19 cellular contexts compared by ENCODE assay signal in genomic region chr10:78544447-78545085, GRCh38.
DNase-seq lines count a peak whose midpoint lies in the region; TF ChIP-seq lines count a peak whose summit lies in the region.
"Had no signal": no experiment of that assay in that cellular context is flagged by ENCODE, and none has a peak within 500 bp of the region (broad histone marks: within the 10 kb centered on the region; RNA-seq: fewer than 3 reads in every experiment).

No MANE protein-coding gene starts in this region.

- no peak overlapping the region for H4K8ac ChIP-seq in trophoblast cell (ENCODE audit: low read depth, low read length)

- H2BK12ac ChIP-seq in trophoblast cell (ENCODE audit: low read length): no peak overlapping the region

- no peak overlapping the region for H3K9ac ChIP-seq in endodermal cell (ENCODE audit: extremely low read depth, low read length, poor library complexity, severe bottlenecking)
- no peak overlapping the region for H3K9ac ChIP-seq in trophoblast cell (ENCODE audit: low read length)

- DNase-seq in endodermal cell: peak; percentile 13
- DNase-seq in right atrium auricular region (ENCODE audit: low spot score): no peak
- DNase-seq in trophoblast cell: no peak
- DNase-seq in transverse colon: no peak
- DNase-seq in NCI-H748 (lab: John Stamatoyannopoulos, UW; ENCODE audit: unreplicated experiment): no peak
- DNase-seq in germinal center (ENCODE audit: low spot score): no peak
- no peak for DNase-seq in effector CD8-positive, alpha-beta T cell (lab: John Stamatoyannopoulos, UW)
- DNase-seq: activated CD4-positive, alpha-beta T cell treated with anti-CD3 and anti-CD28 coated beads, Interleukin-2, amount 50 U/mL, for 1 hour; activated naive CD4-positive, alpha-beta T cell treated with anti-CD3 and anti-CD28 coated beads, Interleukin-2, amount 10 ng/mL, durations not matched to agents 7 days and 5 days; Caco-2; kidney glomerular epithelial cell; NCI-H187 treated with DMSO at 0.1 percent for 48 hours; NCI-H446; RPMI8226; stimulated activated naive CD8-positive, alpha-beta T cell treated with anti-CD3 and anti-CD28 coated beads, Interleukin-15, Interleukin-2, amounts not matched to agents 100 U/mL and 50 U/mL, for 24 hours; SW 1271 had no signal

- H3K4me2 ChIP-seq in trophoblast cell (ENCODE audit: low read length): no peak overlapping the region

- H3K27me3 ChIP-seq in endodermal cell (ENCODE audit: control insufficient read depth, insufficient read depth, low read length, poor library complexity, severe bottlenecking) (peaks cover 9% of the 10 kb centered on the region), right atrium auricular region (no peaks in the 10 kb centered on the region), trophoblast cell (ENCODE audit: insufficient read depth, low read length) (no peaks in the 10 kb centered on the region), transverse colon (no peaks in the 10 kb centered on the region)
- H3K27me3 ChIP-seq: pancreas had no signal

- H2AFZ ChIP-seq in trophoblast cell (ENCODE audit: insufficient read depth, low read length, poor library complexity): no peak overlapping the region

- in situ Hi-C loops in transverse colon (cut with MboI; ENCODE audit: low pct_ligation_motif_present in 1 of 4, low pct_unique_long_range_greater_than_20kb in 1 of 4, low sequenced_read_pairs in 3 of 4): no loop called here

- TF ChIP-seq EP300 in transverse colon (IDR thresholded peaks at IDR 0.05; ENCODE audit: low read depth): no peak

- TF ChIP-seq CTCF in endodermal cell (conservative IDR thresholded peaks at IDR 0.05) (no peak), right atrium auricular region (IDR thresholded peaks at IDR 0.05) (no peak), transverse colon (IDR thresholded peaks at IDR 0.05) (no peak)

- no peak overlapping the region for H3K27ac Mint-ChIP-seq in endodermal cell
- H3K27ac Mint-ChIP-seq: activated naive CD4-positive, alpha-beta T cell treated with anti-CD3 and anti-CD28 coated beads, Interleukin-2, amount 10 ng/mL, durations not matched to agents 7 days and 5 days had no signal

- H3K27ac ChIP-seq in endodermal cell (ENCODE audit: low read depth, low read length): peak overlapping the region; percentile 96
- H3K27ac ChIP-seq in right atrium auricular region: peak overlapping the region; percentile 36 to 41
- H3K27ac ChIP-seq in trophoblast cell (ENCODE audit: low read depth, low read length): no peak overlapping the region
- peak overlapping the region; percentile 45 to 77 (median 60) for H3K27ac ChIP-seq in transverse colon
- H3K27ac ChIP-seq: epithelial cell of prostate, pancreas had no signal

- no peak overlapping the region for H2BK120ac ChIP-seq in trophoblast cell (ENCODE audit: insufficient read depth, low read length, poor library complexity)

- no peak overlapping the region for H3K23ac ChIP-seq in trophoblast cell (ENCODE audit: low read length)

- H3K9me3 Mint-ChIP-seq in endodermal cell: peaks cover 2% of the 10 kb centered on the region

- no peaks in the 10 kb centered on the region for H3K36me3 Mint-ChIP-seq in endodermal cell (ENCODE audit: low read depth)

- H3K27me3 Mint-ChIP-seq in endodermal cell (ENCODE audit: insufficient read depth): peaks cover 26% of the 10 kb centered on the region

- no peaks in the 10 kb centered on the region for H3K4me1 ChIP-seq in endodermal cell (ENCODE audit: control insufficient read depth, insufficient read depth, low read length)
- H3K4me1 ChIP-seq in right atrium auricular region: peaks cover 0 to 23% of the 10 kb centered on the region in 2 donors
- peaks cover 3 to 5% of the 10 kb centered on the region in 2 experiments for H3K4me1 ChIP-seq in trophoblast cell (ENCODE audit: control insufficient read depth in 1 of 2, insufficient read depth in 2 of 2, low read length in 2 of 2)
- H3K4me1 ChIP-seq in transverse colon: peaks cover 4 to 38% (median 24%) of the 10 kb centered on the region in 4 donors
- H3K4me1 ChIP-seq: pancreas had no signal

- no peak overlapping the region for H3K4me3 Mint-ChIP-seq in endodermal cell
- H3K4me3 Mint-ChIP-seq: activated naive CD4-positive, alpha-beta T cell treated with anti-CD3 and anti-CD28 coated beads, Interleukin-2, amount 10 ng/mL, durations not matched to agents 7 days and 5 days had no signal

- H3K9me3 ChIP-seq in endodermal cell (ENCODE audit: control insufficient read depth, low read length) (no peaks in the 10 kb centered on the region), right atrium auricular region (no peaks in the 10 kb centered on the region), trophoblast cell (ENCODE audit: insufficient read depth, low read depth, low read length) (no peaks in the 10 kb centered on the region), transverse colon (no peaks in the 10 kb centered on the region)
- H3K9me3 ChIP-seq: mucosa of descending colon, pancreas had no signal

- no peaks in the 10 kb centered on the region for H3K36me3 ChIP-seq in endodermal cell (ENCODE audit: control insufficient read depth, insufficient read depth, low read length)
- H3K36me3 ChIP-seq in right atrium auricular region: no peaks in the 10 kb centered on the region
- no peaks in the 10 kb centered on the region for H3K36me3 ChIP-seq in trophoblast cell (ENCODE audit: control insufficient read depth in 1 of 2, insufficient read depth in 2 of 2, low read length in 2 of 2)
- H3K36me3 ChIP-seq in transverse colon: no peaks in the 10 kb centered on the region
- H3K36me3 ChIP-seq: pancreas had no signal

- H2AK5ac ChIP-seq in trophoblast cell (ENCODE audit: low read length): no peak overlapping the region

- intact Hi-C loops in transverse colon (cut with DNase I; ENCODE audit: low total_unique reads): no loop called here

- WGBS in endodermal cell (ENCODE audit: insufficient coverage in 1 of 2, insufficient read length in 1 of 2), 2 experiments: 83 to 96% methylated on average over 6 to 9 of the region's 9 CpGs
- no CpG with 5 or more reads among the region's 9 CpGs for WGBS in trophoblast cell (ENCODE audit: extremely low coverage, insufficient coverage, insufficient read length)
- 67 to 85% methylated on average over 1 to 9 of the region's 9 CpGs for WGBS in transverse colon (ENCODE audit: low coverage in 1 of 2), 2 donors

- H3K18ac ChIP-seq in trophoblast cell (ENCODE audit: low read length): peak overlapping the region; percentile 15

- H3K79me1 ChIP-seq in trophoblast cell (ENCODE audit: low read length): no peaks in the 10 kb centered on the region

- no peak overlapping the region for H4K91ac ChIP-seq in trophoblast cell (ENCODE audit: low read depth, low read length)

- no peak overlapping the region for H3K14ac ChIP-seq in trophoblast cell (ENCODE audit: low read length)

- TF ChIP-seq POLR2A in transverse colon (IDR thresholded peaks at IDR 0.05): no peak

- peaks cover 4% of the 10 kb centered on the region for H3K4me1 Mint-ChIP-seq in endodermal cell

- H3K4me3 ChIP-seq in endodermal cell (ENCODE audit: low read length) (no peak overlapping the region), right atrium auricular region (no peak overlapping the region), trophoblast cell (ENCODE audit: low read depth, low read length) (no peak overlapping the region), transverse colon (no peak overlapping the region)
- H3K4me3 ChIP-seq: mucosa of descending colon, pancreas had no signal

- no peak overlapping the region for H2BK5ac ChIP-seq in trophoblast cell (ENCODE audit: low read depth, low read length, poor library complexity)

- H3K79me2 ChIP-seq in trophoblast cell (ENCODE audit: control insufficient read depth, insufficient read depth, low read length, poor library complexity): no peaks in the 10 kb centered on the region

- H4K12ac ChIP-seq in trophoblast cell (ENCODE audit: low read depth, low read length): no peak overlapping the region

- H3K4ac ChIP-seq in trophoblast cell (ENCODE audit: low read depth, low read length): no peak overlapping the region
